ENCODE assay signal across 15 cellular contexts in genomic region chr1:235979716-235980338, GRCh38.
A peak's percentile ranks its signal among the peaks of the same experiment; 100 is the strongest.
DNase-seq lines count a peak whose midpoint lies in the region; ATAC-seq and TF ChIP-seq lines count a peak whose summit lies in the region.
"Had no signal": no experiment of that assay in that cellular context is flagged by ENCODE, and none has a peak within 500 bp of the region (broad histone marks: within the 10 kb centered on the region; RNA-seq: fewer than 3 reads in every experiment).

No MANE protein-coding gene starts in this region.

- no peak for TF ChIP-seq CTCF in esophagus muscularis mucosa (IDR thresholded peaks at IDR 0.05)
- no peak for TF ChIP-seq CTCF in neural crest cell (conservative IDR thresholded peaks at IDR 0.05)

- 94% methylated on average over 12 of the region's 12 CpGs for WGBS in esophagus muscularis mucosa

- peaks cover 75 to 100% (median 97%) of the 10 kb centered on the region in 4 donors for H3K36me3 ChIP-seq in esophagus muscularis mucosa
- H3K36me3 ChIP-seq in stomach smooth muscle (ENCODE audit: control insufficient read depth in 2 of 2, insufficient read depth in 2 of 2, low read length in 2 of 2) = peaks cover 78 to 79% of the 10 kb centered on the region in 2 donors

- H3K4me3 Mint-ChIP-seq in neural crest cell = peak overlapping the region; percentile 31
- H3K4me3 Mint-ChIP-seq: B cell; CD4-positive, CD25-positive, alpha-beta regulatory T cell; HFFc6 had no signal

- H3K27me3 ChIP-seq in esophagus muscularis mucosa = no peaks in the 10 kb centered on the region
- H3K27me3 ChIP-seq in stomach smooth muscle (ENCODE audit: control insufficient read depth in 1 of 2, insufficient read depth in 2 of 2, low read length in 2 of 2) = no peaks in the 10 kb centered on the region

- no peaks in the 10 kb centered on the region for H3K9me3 ChIP-seq in esophagus muscularis mucosa
- peaks cover 0 to 7% of the 10 kb centered on the region in 2 donors for H3K9me3 ChIP-seq in stomach smooth muscle (ENCODE audit: control insufficient read depth in 2 of 2, low read length in 2 of 2)

- H3K27ac Mint-ChIP-seq in neural crest cell (ENCODE audit: unreplicated experiment) = peak overlapping the region; percentile 87
- H3K27ac Mint-ChIP-seq: B cell; CD4-positive, CD25-positive, alpha-beta regulatory T cell had no signal

- H3K4me1 Mint-ChIP-seq in neural crest cell = peaks cover 32% of the 10 kb centered on the region
- H3K4me1 Mint-ChIP-seq: B cell; CD4-positive, CD25-positive, alpha-beta regulatory T cell had no signal

- no peak for TF ChIP-seq EP300 in esophagus muscularis mucosa (IDR thresholded peaks at IDR 0.05)

- in situ Hi-C loops in SK-MEL-5 (cut with HindIII; ENCODE audit: low pct_unique_long_range_greater_than_20kb, low sequenced_read_pairs) = no loop called here

- ATAC-seq in GM19395 (IDR thresholded peaks at IDR 0.05; ENCODE audit: unreplicated experiment) = no peak

- H3K9ac ChIP-seq in stomach smooth muscle (ENCODE audit: low read length in 2 of 2) = no peak overlapping the region

- H3K27me3 Mint-ChIP-seq in neural crest cell (ENCODE audit: low read depth) = no peaks in the 10 kb centered on the region

- H3K27ac ChIP-seq in esophagus muscularis mucosa (replicated peaks in 1 of 4) = peak overlapping the region in 3 of 4 donors; percentile 6 to 44 (median 34)
- peak overlapping the region; percentile 11 for H3K27ac ChIP-seq in stomach smooth muscle (ENCODE audit: low read length)

- intact Hi-C loops in esophagus muscularis mucosa (cut with DNase I) = loop anchor here (10.0 kb wide), 2 partner anchors 85 to 195 kb away; partner anchors contain the start of gene NID1

- TF ChIP-seq POLR2A in esophagus muscularis mucosa (IDR thresholded peaks at IDR 0.05; ENCODE audit: low read depth) = no peak

- H3K4me3 ChIP-seq in esophagus muscularis mucosa (no peak overlapping the region), stomach smooth muscle (ENCODE audit: low read length in 2 of 2) (no peak overlapping the region)

- DNase-seq in SK-MEL-5 (ENCODE audit: low read depth, low spot score) (peak; percentile 95), esophagus muscularis mucosa (ENCODE audit: extremely low spot score) (no peak), neural crest cell (ENCODE audit: low read depth, low spot score) (peak; percentile 10)
- DNase-seq in activated CD4-positive, alpha-beta T cell treated with anti-CD3 and anti-CD28 coated beads, Interleukin-2, amount 50 U/mL, for 4 hours = no peak
- no peak for DNase-seq in central memory CD4-positive, alpha-beta T cell
- DNase-seq: CD4-positive, CD25-positive, alpha-beta regulatory T cell; DMS53; HFFc6; IMR-90; NCI-H1105; NCI-H1694; NCI-H524 had no signal

- peaks cover 35% of the 10 kb centered on the region for H3K36me3 Mint-ChIP-seq in neural crest cell (ENCODE audit: low read depth)
- H3K36me3 Mint-ChIP-seq: CD4-positive, CD25-positive, alpha-beta regulatory T cell had no signal

- H3K4me1 ChIP-seq in esophagus muscularis mucosa (peaks cover 10 to 21% (median 16%) of the 10 kb centered on the region in 4 donors), stomach smooth muscle (ENCODE audit: control insufficient read depth, insufficient read depth, low read length) (peaks cover 3% of the 10 kb centered on the region)

- no peaks in the 10 kb centered on the region for H3K9me3 Mint-ChIP-seq in neural crest cell
- H3K9me3 Mint-ChIP-seq: HFFc6 had no signal

Comparison
In these comparisons a context has a peak if more than half of its experiments do, and no peak if none do; other contexts are left out.
1. DNase-seq: peak in SK-MEL-5 (single experiment) and neural crest cell (single experiment); none in esophagus muscularis mucosa (single experiment), activated CD4-positive, alpha-beta T cell treated with anti-CD3 and anti-CD28 coated beads, Interleukin-2, amount 50 U/mL, for 4 hours (0 of 2) and central memory CD4-positive, alpha-beta T cell (single experiment).